Comparison of ENCODE assay signal across 10 cellular contexts in the genomic region with DNA sequence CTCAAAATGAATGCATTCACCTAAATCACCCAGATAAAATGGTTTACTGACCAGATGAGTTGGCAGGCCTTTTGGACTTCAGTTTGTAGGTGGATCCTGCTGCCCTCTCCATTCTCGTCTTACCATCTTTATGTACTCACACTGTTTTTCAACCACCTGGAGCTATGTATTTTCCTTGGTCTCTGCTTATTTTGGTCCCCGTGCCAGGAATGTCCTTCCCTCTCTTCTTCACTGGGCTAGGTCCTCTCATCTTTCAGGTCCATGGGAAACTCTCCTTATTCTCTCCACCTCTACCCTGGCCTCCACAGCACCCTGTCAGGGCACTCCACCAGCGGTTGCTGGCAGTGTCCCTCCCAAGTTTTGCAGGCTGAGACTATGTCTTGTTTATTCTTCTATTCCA. TPM values are rescaled to one million over a fixed set of nuclear protein-coding genes. Genes with fewer than 3 reads are reported as not detected.
A peak's percentile ranks its signal among the peaks of the same experiment; 100 is the strongest.
DNase-seq lines count a peak whose midpoint lies in the region; ATAC-seq and TF ChIP-seq lines count a peak whose summit lies in the region.
"Had no signal": no experiment of that assay in that cellular context is flagged by ENCODE, and none has a peak within 500 bp of the region (broad histone marks: within the 10 kb centered on the region; RNA-seq: fewer than 3 reads in every experiment).

No MANE protein-coding gene starts in this region.

- TF ChIP-seq CTCF in GM20000 (IDR thresholded peaks at IDR 0.05; ENCODE audit: extremely low read depth, missing control alignments) = no peak

- H3K27ac Mint-ChIP-seq in stimulated activated naive CD8-positive, alpha-beta T cell treated with anti-CD3 and anti-CD28 coated beads, Interleukin-15, Interleukin-2, amounts not matched to agents 100 ng/mL and 50 ng/mL, for 24 hours = peak overlapping the region; percentile 54
- peak overlapping the region; percentile 36 for H3K27ac Mint-ChIP-seq in activated CD8-positive, alpha-beta T cell treated with anti-CD3 and anti-CD28 coated beads, Interleukin-2, amount 10 ng/mL, durations not matched to agents 7 days and 5 days

- H3K27me3 ChIP-seq in mononuclear cell (ENCODE audit: insufficient read depth, low read length) = no peaks in the 10 kb centered on the region

- no peaks in the 10 kb centered on the region for H3K36me3 Mint-ChIP-seq in stimulated activated naive CD8-positive, alpha-beta T cell treated with anti-CD3 and anti-CD28 coated beads, Interleukin-15, Interleukin-2, amounts not matched to agents 100 ng/mL and 50 ng/mL, for 24 hours (ENCODE audit: low read depth)
- peaks cover 55% of the 10 kb centered on the region for H3K36me3 Mint-ChIP-seq in activated CD8-positive, alpha-beta T cell treated with anti-CD3 and anti-CD28 coated beads, Interleukin-2, amount 10 ng/mL, durations not matched to agents 7 days and 5 days (ENCODE audit: low read depth)

- H3K4me3 ChIP-seq in mononuclear cell (ENCODE audit: low read length) = peak overlapping the region; percentile 74

- DNase-seq in stimulated activated naive CD8-positive, alpha-beta T cell treated with anti-CD3 and anti-CD28 coated beads, Interleukin-15, Interleukin-2, amounts not matched to agents 100 U/mL and 50 U/mL, for 24 hours = no peak
- DNase-seq in activated CD8-positive, alpha-beta T cell treated with anti-CD3 and anti-CD28 coated beads, Interleukin-2, amount 10 ng/mL, durations not matched to agents 7 days and 5 days = no peak
- DNase-seq in NOMO-1 treated with dmso at 0.1 percent for 144 hours (lab: John Stamatoyannopoulos, UW; ENCODE audit: unreplicated experiment) (no peak), GM20000 (ENCODE audit: low spot score) (no peak)
- DNase-seq: SHP77 had no signal

- H3K4me1 Mint-ChIP-seq in stimulated activated naive CD8-positive, alpha-beta T cell treated with anti-CD3 and anti-CD28 coated beads, Interleukin-15, Interleukin-2, amounts not matched to agents 100 ng/mL and 50 ng/mL, for 24 hours (ENCODE audit: low read depth) = peaks cover 71% of the 10 kb centered on the region
- peaks cover 71% of the 10 kb centered on the region for H3K4me1 Mint-ChIP-seq in activated CD8-positive, alpha-beta T cell treated with anti-CD3 and anti-CD28 coated beads, Interleukin-2, amount 10 ng/mL, durations not matched to agents 7 days and 5 days (ENCODE audit: low read depth)

- no peak for ATAC-seq in stimulated activated naive CD8-positive, alpha-beta T cell treated with anti-CD3 and anti-CD28 coated beads, Interleukin-15, Interleukin-2, amounts not matched to agents 100 U/mL and 50 U/mL, for 24 hours
- no peak for ATAC-seq in activated CD8-positive, alpha-beta T cell treated with anti-CD3 and anti-CD28 coated beads, Interleukin-2, amount 10 ng/mL, durations not matched to agents 7 days and 5 days
- ATAC-seq in HG03159 (IDR thresholded peaks at IDR 0.05; ENCODE audit: unreplicated experiment) (no peak), HG02970 (IDR thresholded peaks at IDR 0.05; ENCODE audit: low FRiP score, unreplicated experiment) (no peak)

- H3K9me3 ChIP-seq in mononuclear cell (ENCODE audit: low read depth, low read length) = no peaks in the 10 kb centered on the region

- CTCF ChIA-PET in activated CD8-positive, alpha-beta T cell treated with anti-CD3 and anti-CD28 coated beads, Interleukin-2, amount 10 ng/mL, durations not matched to agents 7 days and 5 days (lab: Charles Lee) = interaction anchor here (1.0 to 1.8 kb wide), 6 partner anchors 10 to 130 kb away, joined by 3 to 13 read pairs (median 4); no protein-coding TSS in a partner anchor

- H3K27me3 Mint-ChIP-seq in stimulated activated naive CD8-positive, alpha-beta T cell treated with anti-CD3 and anti-CD28 coated beads, Interleukin-15, Interleukin-2, amounts not matched to agents 100 ng/mL and 50 ng/mL, for 24 hours = no peaks in the 10 kb centered on the region
- no peaks in the 10 kb centered on the region for H3K27me3 Mint-ChIP-seq in activated CD8-positive, alpha-beta T cell treated with anti-CD3 and anti-CD28 coated beads, Interleukin-2, amount 10 ng/mL, durations not matched to agents 7 days and 5 days (ENCODE audit: low read depth)

- POLR2A ChIA-PET in activated CD8-positive, alpha-beta T cell treated with anti-CD3 and anti-CD28 coated beads, Interleukin-2, amount 10 ng/mL, durations not matched to agents 7 days and 5 days (lab: Charles Lee) = interaction anchor here (1.0 to 5.1 kb wide), 4 partner anchors 8 to 21 kb away, joined by 5 to 41 read pairs (median 6); no protein-coding TSS in a partner anchor

- peaks cover 64% of the 10 kb centered on the region for H3K4me1 ChIP-seq in mononuclear cell (ENCODE audit: insufficient read depth, low read length)

- peak overlapping the region; percentile 84 for H3K4me3 Mint-ChIP-seq in stimulated activated naive CD8-positive, alpha-beta T cell treated with anti-CD3 and anti-CD28 coated beads, Interleukin-15, Interleukin-2, amounts not matched to agents 100 ng/mL and 50 ng/mL, for 24 hours
- H3K4me3 Mint-ChIP-seq in activated CD8-positive, alpha-beta T cell treated with anti-CD3 and anti-CD28 coated beads, Interleukin-2, amount 10 ng/mL, durations not matched to agents 7 days and 5 days = peak overlapping the region; percentile 90

- no peaks in the 10 kb centered on the region for H3K9me3 Mint-ChIP-seq in stimulated activated naive CD8-positive, alpha-beta T cell treated with anti-CD3 and anti-CD28 coated beads, Interleukin-15, Interleukin-2, amounts not matched to agents 100 ng/mL and 50 ng/mL, for 24 hours
- no peaks in the 10 kb centered on the region for H3K9me3 Mint-ChIP-seq in activated CD8-positive, alpha-beta T cell treated with anti-CD3 and anti-CD28 coated beads, Interleukin-2, amount 10 ng/mL, durations not matched to agents 7 days and 5 days (ENCODE audit: insufficient read depth)

RNA-seq across cellular contexts. Expression of a gene that starts 2.6 kb away (rescaled TPM):
- total RNA-seq in activated CD8-positive, alpha-beta T cell treated with anti-CD3 and anti-CD28 coated beads, Interleukin-2, amount 10 ng/mL, durations not matched to agents 7 days and 5 days = 10 to 100 TPM; 40.6 to 40.8 TPM
- total RNA-seq in mononuclear cell = 51.6 TPM
- total RNA-seq: osteocyte had no signal
